ENCODE assay signal across 8 cellular contexts in the genomic region with DNA sequence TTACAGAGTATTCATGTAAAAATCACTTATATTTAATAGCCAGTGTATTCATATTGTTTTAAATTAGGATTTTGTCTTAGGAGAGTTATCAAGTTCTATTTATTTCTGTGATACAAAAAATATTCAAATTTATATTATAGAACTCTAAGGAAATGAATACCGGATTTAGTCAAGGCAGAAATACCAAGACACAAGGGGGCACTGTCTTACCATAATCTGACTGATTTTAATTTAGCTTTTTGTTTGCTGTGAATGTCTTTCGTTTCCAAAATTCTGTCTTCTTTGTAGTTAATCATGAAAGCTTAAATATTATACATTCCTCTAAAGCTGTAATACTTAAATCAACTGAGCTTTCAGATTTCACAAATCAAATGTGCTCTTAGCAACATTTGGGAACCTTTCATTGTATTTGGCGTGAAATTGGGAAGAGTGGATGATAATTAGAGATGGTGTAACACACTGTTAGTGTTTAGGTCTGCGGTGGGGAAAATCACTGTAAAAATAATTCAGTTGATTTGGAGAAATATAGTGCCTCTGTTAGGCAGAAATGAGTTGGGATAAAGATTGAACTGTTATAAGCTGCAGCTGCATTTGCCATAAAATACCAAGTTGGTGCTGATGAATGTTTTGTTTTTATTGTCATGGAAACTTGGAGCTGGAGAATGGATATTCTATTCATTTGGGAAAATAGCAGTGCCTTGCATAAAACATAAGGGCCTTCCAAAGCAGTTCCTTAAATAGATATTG.
DNase-seq lines count a peak whose midpoint lies in the region; ATAC-seq and TF ChIP-seq lines count a peak whose summit lies in the region.

No MANE protein-coding gene starts in this region.

- H3K9me3 Mint-ChIP-seq in endodermal cell: peaks cover 9% of the 10 kb centered on the region

- H3K4me1 Mint-ChIP-seq in endodermal cell: peaks cover 10% of the 10 kb centered on the region

- no peaks in the 10 kb centered on the region for H3K27me3 Mint-ChIP-seq in endodermal cell (ENCODE audit: insufficient read depth)

- H3K9me3 ChIP-seq in OCI-LY3 (ENCODE audit: insufficient read depth, low read length) (no peaks in the 10 kb centered on the region), endodermal cell (ENCODE audit: control insufficient read depth, low read length) (peaks cover 8% of the 10 kb centered on the region)

- H3K4me3 Mint-ChIP-seq in endodermal cell: no peak overlapping the region

- H3K27me3 ChIP-seq in OCI-LY3 (ENCODE audit: low read depth, low read length): no peaks in the 10 kb centered on the region
- no peaks in the 10 kb centered on the region for H3K27me3 ChIP-seq in endodermal cell (ENCODE audit: control insufficient read depth, insufficient read depth, low read length, poor library complexity, severe bottlenecking)

- H2AFZ ChIP-seq in OCI-LY3 (ENCODE audit: low read depth, low read length): no peak overlapping the region

- DNase-seq in COLO668 (lab: John Stamatoyannopoulos, UW; ENCODE audit: unreplicated experiment): peak; percentile 9
- DNase-seq in HuH-7 (ENCODE audit: low spot score): peak; percentile 6
- DNase-seq in endodermal cell: no peak
- peak; percentile 70 for DNase-seq in midbrain (lab: John Stamatoyannopoulos, UW)
- DNase-seq in NCI-H1048 (lab: John Stamatoyannopoulos, UW): no peak

- peak overlapping the region; percentile 71 for H3K4me2 ChIP-seq in OCI-LY3 (ENCODE audit: low read length)

- 68 to 88% methylated on average over 2 to 3 of the region's 4 CpGs for WGBS in endodermal cell (ENCODE audit: insufficient coverage in 1 of 2, insufficient read length in 1 of 2), 2 experiments

- H3K27ac ChIP-seq in OCI-LY3 (ENCODE audit: low read length) (no peak overlapping the region), endodermal cell (ENCODE audit: low read depth, low read length) (no peak overlapping the region)

- H3K27ac Mint-ChIP-seq in endodermal cell: no peak overlapping the region

- H3K36me3 Mint-ChIP-seq in endodermal cell (ENCODE audit: low read depth): peaks cover 12% of the 10 kb centered on the region

- ATAC-seq in GM21619 (IDR thresholded peaks at IDR 0.05; ENCODE audit: unreplicated experiment) (no peak), HG02852 (IDR thresholded peaks at IDR 0.05; ENCODE audit: unreplicated experiment) (no peak)

- H3K36me3 ChIP-seq in OCI-LY3 (replicated peaks; ENCODE audit: low read depth, low read length) (peaks cover under 1% of the 10 kb centered on the region), endodermal cell (ENCODE audit: control insufficient read depth, insufficient read depth, low read length) (peaks cover 5% of the 10 kb centered on the region)

- TF ChIP-seq CTCF in OCI-LY3 (IDR thresholded peaks at IDR 0.05; ENCODE audit: low read depth, low read length) (peak; percentile 82), endodermal cell (conservative IDR thresholded peaks at IDR 0.05) (peak; percentile 92)

- H4K20me1 ChIP-seq in OCI-LY3 (ENCODE audit: insufficient read depth, low read length): no peaks in the 10 kb centered on the region

- H3K79me2 ChIP-seq in OCI-LY3 (ENCODE audit: low read length): no peaks in the 10 kb centered on the region

- peaks cover 19% of the 10 kb centered on the region for H3K4me1 ChIP-seq in OCI-LY3 (ENCODE audit: low read length)
- H3K4me1 ChIP-seq in endodermal cell (ENCODE audit: control insufficient read depth, insufficient read depth, low read length): no peaks in the 10 kb centered on the region

- H3K4me3 ChIP-seq in OCI-LY3 (ENCODE audit: low read length) (peak overlapping the region; percentile 63), endodermal cell (ENCODE audit: low read length) (no peak overlapping the region)

- peak overlapping the region; percentile 41 for H3K9ac ChIP-seq in OCI-LY3 (ENCODE audit: low read length)
- no peak overlapping the region for H3K9ac ChIP-seq in endodermal cell (ENCODE audit: extremely low read depth, low read length, poor library complexity, severe bottlenecking)

Comparison
In these comparisons a context has a peak if more than half of its experiments do, and no peak if none do; other contexts are left out.
1. DNase-seq: peak in COLO668 (single experiment), HuH-7 (single experiment) and midbrain (single experiment); none in endodermal cell (single experiment) and NCI-H1048 (single experiment).